Comparison of ENCODE assay signal across 34 cellular contexts in the genomic region with DNA sequence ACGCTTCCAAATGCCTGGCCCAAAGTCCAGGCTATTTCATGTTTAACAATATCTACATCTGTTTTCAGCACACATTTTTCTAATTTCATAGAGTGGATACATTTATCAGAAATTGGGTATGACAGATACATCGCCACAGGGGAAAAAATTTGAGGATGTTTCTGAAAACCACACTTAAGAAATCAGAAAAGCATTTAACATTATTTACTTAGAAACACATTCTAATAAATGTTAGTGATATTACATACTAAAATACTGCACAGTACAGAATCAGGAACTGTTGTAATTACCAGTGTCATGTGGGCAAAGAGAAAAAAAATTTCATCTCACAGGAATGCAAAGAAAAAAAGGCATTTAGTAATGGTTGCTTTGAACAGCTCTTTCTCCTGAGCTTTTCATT.
"Had no signal": no experiment of that assay in that cellular context is flagged by ENCODE, and none has a peak within 500 bp of the region (broad histone marks: within the 10 kb centered on the region; RNA-seq: fewer than 3 reads in every experiment).

No MANE protein-coding gene starts in this region.

- H3K27me3 Mint-ChIP-seq: activated CD4-positive, alpha-beta memory T cell treated with anti-CD3 and anti-CD28 coated beads, Interleukin-2, amount 10 ng/mL, durations not matched to agents 7 days and 5 days; activated CD8-positive, alpha-beta memory T cell treated with anti-CD3 and anti-CD28 coated beads, Interleukin-2, amount 10 ng/mL, durations not matched to agents 7 days and 5 days; activated naive CD4-positive, alpha-beta T cell treated with anti-CD3 and anti-CD28 coated beads, Interleukin-2, amount 10 ng/mL, durations not matched to agents 7 days and 5 days; activated naive CD8-positive, alpha-beta T cell; activated naive CD8-positive, alpha-beta T cell treated with anti-CD3 and anti-CD28 coated beads, Interleukin-2, amount 50 U/mL, for 24 hours; central memory CD8-positive, alpha-beta T cell had no signal

- H3K36me3 Mint-ChIP-seq: activated CD8-positive, alpha-beta memory T cell treated with anti-CD3 and anti-CD28 coated beads, Interleukin-2, amount 10 ng/mL, durations not matched to agents 7 days and 5 days; activated naive CD4-positive, alpha-beta T cell treated with anti-CD3 and anti-CD28 coated beads, Interleukin-2, amount 10 ng/mL, durations not matched to agents 7 days and 5 days; activated naive CD8-positive, alpha-beta T cell had no signal

- H3K27ac Mint-ChIP-seq: activated CD4-positive, alpha-beta memory T cell treated with anti-CD3 and anti-CD28 coated beads, Interleukin-2, amount 10 ng/mL, durations not matched to agents 7 days and 5 days; activated CD8-positive, alpha-beta memory T cell treated with anti-CD3 and anti-CD28 coated beads, Interleukin-2, amount 10 ng/mL, durations not matched to agents 7 days and 5 days; activated naive CD4-positive, alpha-beta T cell treated with anti-CD3 and anti-CD28 coated beads, Interleukin-2, amount 10 ng/mL, durations not matched to agents 7 days and 5 days; activated naive CD8-positive, alpha-beta T cell; activated naive CD8-positive, alpha-beta T cell treated with anti-CD3 and anti-CD28 coated beads, Interleukin-2, amount 50 U/mL, for 24 hours had no signal

- H3K9me3 ChIP-seq: ascending aorta, MG63, SJCRH30 had no signal

- H3K4me1 ChIP-seq: ascending aorta, SJCRH30 had no signal

- H3K27me3 ChIP-seq: ascending aorta, cardiac muscle cell, MG63 had no signal

- H3K36me3 ChIP-seq: ascending aorta, cardiac muscle cell, MG63, SJCRH30, WERI-Rb-1 had no signal

- DNase-seq: activated CD4-positive, alpha-beta memory T cell treated with anti-CD3 and anti-CD28 coated beads, Interleukin-2, amount 10 ng/mL, durations not matched to agents 7 days and 5 days; activated CD4-positive, alpha-beta T cell treated with anti-CD3 and anti-CD28 coated beads for 1 hour; activated CD4-positive, alpha-beta T cell treated with anti-CD3 and anti-CD28 coated beads for 48 hours; activated CD4-positive, CD25-positive, alpha-beta regulatory T cell; activated CD8-positive, alpha-beta memory T cell treated with anti-CD3 and anti-CD28 coated beads for 24 hours; activated CD8-positive, alpha-beta memory T cell treated with anti-CD3 and anti-CD28 coated beads, Interleukin-2, amount 10 ng/mL, durations not matched to agents 7 days and 5 days; activated CD8-positive, alpha-beta memory T cell treated with anti-CD3 and anti-CD28 coated beads, Interleukin-2, amount 50 U/mL, for 48 hours; activated effector memory CD4-positive, alpha-beta T cell treated with Interleukin-2 at 50 U/mL for 16 hours; activated naive CD4-positive, alpha-beta T cell treated with anti-CD3 and anti-CD28 coated beads, Interleukin-2, amount 10 ng/mL, durations not matched to agents 7 days and 5 days; activated naive CD8-positive, alpha-beta T cell treated with anti-CD3 and anti-CD28 coated beads, Interleukin-2, amount 50 U/mL, for 24 hours; activated T-cell treated with anti-CD3 and anti-CD28 coated beads, Interleukin-2, amount 50 U/mL, for 48 hours; amygdala; Kasumi-1; KG1; MG63; NCI-H1048; NCI-H1105 treated with DMSO at 0.1 percent for 48 hours; NCI-H1436; NCI-H1694; NCI-H1930; NCI-H2081 treated with DMSO at 0.1 percent for 48 hours; NCI-H446 treated with DMSO at 0.1 percent for 48 hours; NCI-H524 treated with DMSO at 0.1 percent for 48 hours; SHP77; SJCRH30; SW 1271; T-helper 1 cell; T-helper 2 cell; T-helper 9 cell; WERI-Rb-1 had no signal

- H3K4me1 Mint-ChIP-seq: activated CD4-positive, alpha-beta memory T cell treated with anti-CD3 and anti-CD28 coated beads, Interleukin-2, amount 10 ng/mL, durations not matched to agents 7 days and 5 days; activated CD8-positive, alpha-beta memory T cell treated with anti-CD3 and anti-CD28 coated beads, Interleukin-2, amount 10 ng/mL, durations not matched to agents 7 days and 5 days; activated naive CD4-positive, alpha-beta T cell treated with anti-CD3 and anti-CD28 coated beads, Interleukin-2, amount 10 ng/mL, durations not matched to agents 7 days and 5 days; activated naive CD8-positive, alpha-beta T cell treated with anti-CD3 and anti-CD28 coated beads, Interleukin-2, amount 50 U/mL, for 24 hours; central memory CD8-positive, alpha-beta T cell had no signal

- H3K9me3 Mint-ChIP-seq: activated CD4-positive, alpha-beta memory T cell treated with anti-CD3 and anti-CD28 coated beads, Interleukin-2, amount 10 ng/mL, durations not matched to agents 7 days and 5 days; activated naive CD4-positive, alpha-beta T cell treated with anti-CD3 and anti-CD28 coated beads, Interleukin-2, amount 10 ng/mL, durations not matched to agents 7 days and 5 days; activated naive CD8-positive, alpha-beta T cell treated with anti-CD3 and anti-CD28 coated beads, Interleukin-2, amount 50 U/mL, for 24 hours; central memory CD8-positive, alpha-beta T cell had no signal

- H3K4me3 Mint-ChIP-seq: activated CD4-positive, alpha-beta memory T cell treated with anti-CD3 and anti-CD28 coated beads, Interleukin-2, amount 10 ng/mL, durations not matched to agents 7 days and 5 days; activated CD8-positive, alpha-beta memory T cell treated with anti-CD3 and anti-CD28 coated beads, Interleukin-2, amount 10 ng/mL, durations not matched to agents 7 days and 5 days; activated naive CD4-positive, alpha-beta T cell treated with anti-CD3 and anti-CD28 coated beads, Interleukin-2, amount 10 ng/mL, durations not matched to agents 7 days and 5 days; activated naive CD8-positive, alpha-beta T cell; activated naive CD8-positive, alpha-beta T cell treated with anti-CD3 and anti-CD28 coated beads, Interleukin-2, amount 50 U/mL, for 24 hours; central memory CD8-positive, alpha-beta T cell had no signal

- H3K27ac ChIP-seq: ascending aorta, cardiac muscle cell, SJCRH30, WERI-Rb-1 had no signal

- H3K4me3 ChIP-seq: ascending aorta, cardiac muscle cell, MG63, SJCRH30 had no signal
